22 cellular contexts compared by ENCODE assay signal in the genomic region with DNA sequence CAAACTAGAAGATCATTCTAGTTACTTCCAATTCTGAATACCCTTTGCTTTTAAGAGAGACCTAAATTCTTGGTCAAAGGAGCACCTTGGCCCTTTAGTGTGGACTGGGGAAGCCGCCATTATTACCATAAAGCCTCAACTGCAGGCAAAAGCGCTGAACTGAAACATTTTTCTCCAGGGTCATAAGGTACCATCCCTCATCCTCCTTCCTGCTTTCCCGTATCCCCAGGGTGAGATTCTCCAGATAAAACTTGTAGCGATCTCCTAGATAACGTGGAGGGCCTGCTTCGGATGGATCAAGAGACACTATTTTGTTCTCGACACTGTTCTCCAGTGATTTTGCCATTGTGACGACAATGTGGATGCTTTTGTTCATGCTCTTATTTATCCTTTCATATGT. TPM values are rescaled to one million over a fixed set of nuclear protein-coding genes. Genes with fewer than 3 reads are reported as not detected.
A peak's percentile ranks its signal among the peaks of the same experiment; 100 is the strongest.
DNase-seq lines count a peak whose midpoint lies in the region; ATAC-seq, FAIRE-seq and TF ChIP-seq lines count a peak whose summit lies in the region.
"Had no signal": no experiment of that assay in that cellular context is flagged by ENCODE, and none has a peak within 500 bp of the region (broad histone marks: within the 10 kb centered on the region; RNA-seq: fewer than 3 reads in every experiment).

No MANE protein-coding gene starts in this region.

- H3K27ac ChIP-seq in HUES6 (ENCODE audit: low read depth, low read length), result peak overlapping the region; percentile 42; the same call in 1 of the 2 replicates
- no peak overlapping the region for H3K27ac ChIP-seq in astrocyte (ENCODE audit: low read depth, low read length)
- peak overlapping the region; percentile 86 for H3K27ac ChIP-seq in trophoblast cell (ENCODE audit: low read depth, low read length)
- H3K27ac ChIP-seq: neutrophil had no signal

- H3K23ac ChIP-seq in trophoblast cell (ENCODE audit: low read length), result no peak overlapping the region

- H2BK12ac ChIP-seq in trophoblast cell (ENCODE audit: low read length), result peak overlapping the region; percentile 33

- no peak overlapping the region for H4K8ac ChIP-seq in trophoblast cell (ENCODE audit: low read depth, low read length)

- no peak for TF ChIP-seq CTCF in astrocyte (IDR thresholded peaks at IDR 0.05; ENCODE audit: insufficient read depth, low read depth, low read length)

- peak overlapping the region; percentile 75 for H4K91ac ChIP-seq in trophoblast cell (ENCODE audit: low read depth, low read length)

- H3K4me1 ChIP-seq in HUES6 (ENCODE audit: control insufficient read depth, insufficient read depth, low read length) (peaks cover 19% of the 10 kb centered on the region; the same call in 1 of the 2 replicates), astrocyte (ENCODE audit: insufficient read depth, low read length) (no peaks in the 10 kb centered on the region), trophoblast cell (ENCODE audit: control insufficient read depth in 1 of 2, insufficient read depth in 2 of 2, low read length in 2 of 2) (peaks cover 8 to 19% of the 10 kb centered on the region in 2 experiments)

- H3K27me3 ChIP-seq in HUES6 (ENCODE audit: control insufficient read depth, insufficient read depth, low read length), result no peaks in the 10 kb centered on the region
- H3K27me3 ChIP-seq in astrocyte (ENCODE audit: insufficient read depth, low read length), result no peaks in the 10 kb centered on the region
- H3K27me3 ChIP-seq in trophoblast cell (ENCODE audit: insufficient read depth, low read length), result no peaks in the 10 kb centered on the region
- H3K27me3 ChIP-seq: neutrophil, stomach had no signal

- peak overlapping the region; percentile 94 for H3K27ac Mint-ChIP-seq in activated T-cell treated with anti-CD3 and anti-CD28 coated beads, Interleukin-2, amount 50 U/mL, for 24 hours
- H3K27ac Mint-ChIP-seq in astrocyte (ENCODE audit: unreplicated experiment), result peak overlapping the region; percentile 28
- H3K27ac Mint-ChIP-seq: HFFc6 had no signal

- H2AK5ac ChIP-seq in trophoblast cell (ENCODE audit: low read length), result no peak overlapping the region

- no CpG with 5 or more reads among the region's 8 CpGs for WGBS in trophoblast cell (ENCODE audit: extremely low coverage, insufficient coverage, insufficient read length)

- no peak for DNase-seq in activated T-cell treated with anti-CD3 and anti-CD28 coated beads, Interleukin-2, amount 50 U/mL, for 24 hours
- DNase-seq in activated T-cell treated with anti-CD3 and anti-CD28 coated beads for 4 hours, result no peak
- no peak for DNase-seq in astrocyte (ENCODE audit: low read depth)
- peak; percentile 54 to 80 for DNase-seq in trophoblast cell
- DNase-seq in NCI-H510A (lab: John Stamatoyannopoulos, UW), result no peak
- DNase-seq: COR-L47, HFFc6, mesenchymal stem cell, NCI-H1694 treated with DMSO at 0.1 percent for 48 hours, NCI-H2227 treated with DMSO at 0.1 percent for 48 hours, stomach had no signal

- H3K79me1 ChIP-seq in trophoblast cell (ENCODE audit: low read length), result peaks cover 12% of the 10 kb centered on the region

- H3K79me2 ChIP-seq in astrocyte (ENCODE audit: insufficient read depth, low read length) (no peaks in the 10 kb centered on the region), trophoblast cell (ENCODE audit: control insufficient read depth, insufficient read depth, low read length, poor library complexity) (no peaks in the 10 kb centered on the region)

- peak overlapping the region; percentile 61 for H2BK120ac ChIP-seq in trophoblast cell (ENCODE audit: insufficient read depth, low read length, poor library complexity)

- no peak for ATAC-seq in HG03432 (IDR thresholded peaks at IDR 0.05; ENCODE audit: unreplicated experiment)
- ATAC-seq in HG02981 (IDR thresholded peaks at IDR 0.05; ENCODE audit: unreplicated experiment), result no peak
- ATAC-seq: SK-N-SH treated with all-trans-retinoic acid at 6 μM for 48 hours had no signal

- no peak overlapping the region for H3K18ac ChIP-seq in trophoblast cell (ENCODE audit: low read length)

- H4K12ac ChIP-seq in trophoblast cell (ENCODE audit: low read depth, low read length), result no peak overlapping the region

- H3K36me3 Mint-ChIP-seq in activated T-cell treated with anti-CD3 and anti-CD28 coated beads, Interleukin-2, amount 50 U/mL, for 24 hours (ENCODE audit: low read depth), result peaks cover 93% of the 10 kb centered on the region
- H3K36me3 Mint-ChIP-seq in astrocyte (ENCODE audit: low read depth, unreplicated experiment), result no peaks in the 10 kb centered on the region

- H3K9me3 ChIP-seq in HUES6 (ENCODE audit: control insufficient read depth, insufficient read depth, low read depth, low read length) (no peaks in the 10 kb centered on the region), astrocyte (ENCODE audit: insufficient read depth, low read depth, low read length) (no peaks in the 10 kb centered on the region), trophoblast cell (ENCODE audit: insufficient read depth, low read depth, low read length) (no peaks in the 10 kb centered on the region)
- H3K9me3 ChIP-seq: neutrophil, stomach had no signal

- no peak overlapping the region for H3K9ac ChIP-seq in HUES6 (ENCODE audit: low read length)
- H3K9ac ChIP-seq in astrocyte (ENCODE audit: low read length), result no peak overlapping the region
- no peak overlapping the region for H3K9ac ChIP-seq in trophoblast cell (ENCODE audit: low read length)

- no peaks in the 10 kb centered on the region for H3K27me3 Mint-ChIP-seq in activated T-cell treated with anti-CD3 and anti-CD28 coated beads, Interleukin-2, amount 50 U/mL, for 24 hours
- H3K27me3 Mint-ChIP-seq in astrocyte (ENCODE audit: low read depth, unreplicated experiment), result no peaks in the 10 kb centered on the region

- H3K4ac ChIP-seq in trophoblast cell (ENCODE audit: low read depth, low read length), result no peak overlapping the region

- H4K20me1 ChIP-seq in astrocyte (ENCODE audit: insufficient read depth, low read length), result no peaks in the 10 kb centered on the region

- no peak overlapping the region for H3K4me2 ChIP-seq in astrocyte (ENCODE audit: low read length)
- H3K4me2 ChIP-seq in trophoblast cell (ENCODE audit: low read length), result no peak overlapping the region

- no peaks in the 10 kb centered on the region for H3K9me3 Mint-ChIP-seq in activated T-cell treated with anti-CD3 and anti-CD28 coated beads, Interleukin-2, amount 50 U/mL, for 24 hours
- H3K9me3 Mint-ChIP-seq in astrocyte (ENCODE audit: unreplicated experiment), result peaks cover 2% of the 10 kb centered on the region
- H3K9me3 Mint-ChIP-seq: HFFc6 had no signal

- no peak overlapping the region for H3K4me3 ChIP-seq in HUES6 (ENCODE audit: low read depth, low read length)
- no peak overlapping the region for H3K4me3 ChIP-seq in astrocyte (ENCODE audit: insufficient read depth, low read depth, low read length)
- no peak overlapping the region for H3K4me3 ChIP-seq in trophoblast cell (ENCODE audit: low read depth, low read length)
- H3K4me3 ChIP-seq: stomach had no signal

- no peaks in the 10 kb centered on the region for H3K36me3 ChIP-seq in HUES6 (ENCODE audit: control insufficient read depth, insufficient read depth, low read length)
- no peaks in the 10 kb centered on the region for H3K36me3 ChIP-seq in astrocyte (ENCODE audit: insufficient read depth, low read length)
- H3K36me3 ChIP-seq in trophoblast cell (ENCODE audit: control insufficient read depth in 1 of 2, insufficient read depth in 2 of 2, low read length in 2 of 2), result no peaks in the 10 kb centered on the region
- H3K36me3 ChIP-seq: neutrophil, stomach had no signal

- no peak overlapping the region for H2AFZ ChIP-seq in astrocyte (ENCODE audit: low read depth, low read length)
- no peak overlapping the region for H2AFZ ChIP-seq in trophoblast cell (ENCODE audit: insufficient read depth, low read length, poor library complexity)

- H2BK5ac ChIP-seq in trophoblast cell (ENCODE audit: low read depth, low read length, poor library complexity), result peak overlapping the region; percentile 73

- peak overlapping the region; percentile 72 for H3K4me3 Mint-ChIP-seq in activated T-cell treated with anti-CD3 and anti-CD28 coated beads, Interleukin-2, amount 50 U/mL, for 24 hours
- no peak overlapping the region for H3K4me3 Mint-ChIP-seq in astrocyte (ENCODE audit: unreplicated experiment)

- H3K14ac ChIP-seq in trophoblast cell (ENCODE audit: low read length), result no peak overlapping the region

- H3K4me1 Mint-ChIP-seq in activated T-cell treated with anti-CD3 and anti-CD28 coated beads, Interleukin-2, amount 50 U/mL, for 24 hours (ENCODE audit: low read depth), result peaks cover 92% of the 10 kb centered on the region
- peaks cover 35% of the 10 kb centered on the region for H3K4me1 Mint-ChIP-seq in astrocyte (ENCODE audit: low read depth, unreplicated experiment)

- FAIRE-seq in astrocyte (lab: Jason Lieb, UNC), result no peak
- FAIRE-seq: HepG2, keratinocyte, urothelium cell line had no signal

RNA-seq across cellular contexts. Expression of a gene that starts 9.8 kb away (rescaled TPM):
- total RNA-seq in astrocyte, result not detected in 2 replicates
- 0.01 TPM in 1 of 2 replicates, not detected in the other for polyA plus RNA-seq in trophoblast cell (2013)
- total RNA-seq: HepG2, HFFc6, MCF 10A, renal cortical epithelial cell had no signal
- polyA plus RNA-seq: HepG2, keratinocyte had no signal

RNA-seq across cellular contexts. Expression of a gene that starts 57.8 kb away (rescaled TPM):
- total RNA-seq in astrocyte, result not detected in 2 replicates
- polyA plus RNA-seq in trophoblast cell (2013), result not detected in 2 replicates
- total RNA-seq: HepG2, HFFc6, MCF 10A, renal cortical epithelial cell, RPMI7951 had no signal
- polyA plus RNA-seq: HepG2, keratinocyte had no signal

Comparison
In these comparisons a context has a peak if more than half of its experiments do, and no peak if none do; other contexts are left out.
1. DNase-seq: peak in trophoblast cell (2 of 2); none in activated T-cell treated with anti-CD3 and anti-CD28 coated beads, Interleukin-2, amount 50 U/mL, for 24 hours (single experiment), activated T-cell treated with anti-CD3 and anti-CD28 coated beads for 4 hours (single experiment), astrocyte (single experiment) and NCI-H510A (single experiment).